ENCODE assay signal across 8 cellular contexts in the genomic region with DNA sequence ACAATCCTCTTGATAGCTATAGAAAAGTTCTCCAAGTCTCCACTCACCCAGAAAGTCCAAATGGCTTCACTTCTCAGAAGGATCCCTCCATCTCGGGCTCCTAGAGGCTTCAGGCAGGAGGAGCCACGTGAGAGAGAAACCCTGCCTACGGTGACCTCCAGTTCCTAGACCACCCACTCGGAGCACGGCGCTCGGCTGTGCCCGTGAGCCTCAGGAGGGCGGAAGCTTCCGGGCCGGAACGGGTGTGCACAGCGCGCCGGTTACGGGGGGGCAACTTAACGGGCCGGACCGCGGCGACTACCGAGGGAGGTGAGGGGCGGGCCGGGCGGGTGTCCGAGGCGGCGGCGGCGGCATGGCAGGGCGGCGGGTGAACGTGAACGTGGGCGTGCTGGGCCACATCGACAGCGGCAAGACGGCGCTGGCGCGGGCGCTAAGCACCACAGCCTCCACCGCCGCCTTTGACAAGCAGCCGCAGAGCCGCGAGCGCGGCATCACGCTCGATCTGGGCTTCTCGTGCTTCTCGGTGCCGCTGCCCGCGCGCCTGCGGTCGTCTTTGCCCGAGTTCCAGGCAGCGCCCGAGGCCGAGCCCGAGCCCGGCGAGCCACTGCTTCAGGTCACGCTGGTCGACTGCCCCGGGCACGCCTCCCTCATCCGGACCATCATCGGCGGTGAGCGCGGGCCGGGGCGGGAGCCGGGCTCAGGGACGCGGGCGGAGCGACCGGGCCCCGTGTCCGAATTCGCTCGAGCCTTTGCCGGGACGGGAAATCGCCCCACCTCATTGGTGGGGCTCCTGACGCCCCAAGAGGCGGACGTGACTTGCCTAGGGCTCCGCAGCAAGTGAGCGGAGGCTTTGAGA. TPM values are rescaled to one million over a fixed set of nuclear protein-coding genes. Genes with fewer than 3 reads are reported as not detected.
DNase-seq lines count a peak whose midpoint lies in the region; ATAC-seq lines count a peak whose summit lies in the region.

A gene with protein sequence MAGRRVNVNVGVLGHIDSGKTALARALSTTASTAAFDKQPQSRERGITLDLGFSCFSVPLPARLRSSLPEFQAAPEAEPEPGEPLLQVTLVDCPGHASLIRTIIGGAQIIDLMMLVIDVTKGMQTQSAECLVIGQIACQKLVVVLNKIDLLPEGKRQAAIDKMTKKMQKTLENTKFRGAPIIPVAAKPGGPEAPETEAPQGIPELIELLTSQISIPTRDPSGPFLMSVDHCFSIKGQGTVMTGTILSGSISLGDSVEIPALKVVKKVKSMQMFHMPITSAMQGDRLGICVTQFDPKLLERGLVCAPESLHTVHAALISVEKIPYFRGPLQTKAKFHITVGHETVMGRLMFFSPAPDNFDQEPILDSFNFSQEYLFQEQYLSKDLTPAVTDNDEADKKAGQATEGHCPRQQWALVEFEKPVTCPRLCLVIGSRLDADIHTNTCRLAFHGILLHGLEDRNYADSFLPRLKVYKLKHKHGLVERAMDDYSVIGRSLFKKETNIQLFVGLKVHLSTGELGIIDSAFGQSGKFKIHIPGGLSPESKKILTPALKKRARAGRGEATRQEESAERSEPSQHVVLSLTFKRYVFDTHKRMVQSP (plus strand): TSS at position 326 of the 856 bp plus-strand sequence. CDS start 27 bp downstream, at position 353.

- peaks cover 9% of the 10 kb centered on the region for H3K4me1 ChIP-seq in CD8-positive, alpha-beta memory T cell (ENCODE audit: insufficient read depth, low read length)

- H3K27me3 ChIP-seq in CD8-positive, alpha-beta memory T cell (ENCODE audit: insufficient read depth, low read length, poor library complexity, severe bottlenecking): no peaks in the 10 kb centered on the region

- H3K4me3 Mint-ChIP-seq in CD8-positive, alpha-beta memory T cell: peak within 1 kb of the TSS; percentile 85 to 99 (median 93)
- peak within 1 kb of the TSS; percentile 91 for H3K4me3 Mint-ChIP-seq in activated CD8-positive, alpha-beta T cell treated with anti-CD3 and anti-CD28 coated beads, Interleukin-2, amount 10 ng/mL, durations not matched to agents 7 days and 5 days

- H3K9me3 ChIP-seq in CD8-positive, alpha-beta memory T cell (ENCODE audit: low read length): no peaks in the 10 kb centered on the region

- peaks cover 4 to 30% (median 9%) of the 10 kb centered on the region in 3 donors for H3K36me3 Mint-ChIP-seq in CD8-positive, alpha-beta memory T cell
- peaks cover 23% of the 10 kb centered on the region for H3K36me3 Mint-ChIP-seq in activated CD8-positive, alpha-beta T cell treated with anti-CD3 and anti-CD28 coated beads, Interleukin-2, amount 10 ng/mL, durations not matched to agents 7 days and 5 days (ENCODE audit: low read depth)

- H3K27me3 Mint-ChIP-seq in CD8-positive, alpha-beta memory T cell: peaks cover 0 to 1% of the 10 kb centered on the region in 2 donors
- H3K27me3 Mint-ChIP-seq in activated CD8-positive, alpha-beta T cell treated with anti-CD3 and anti-CD28 coated beads, Interleukin-2, amount 10 ng/mL, durations not matched to agents 7 days and 5 days (ENCODE audit: low read depth): no peaks in the 10 kb centered on the region

- no peaks in the 10 kb centered on the region for H3K9me3 Mint-ChIP-seq in CD8-positive, alpha-beta memory T cell
- no peaks in the 10 kb centered on the region for H3K9me3 Mint-ChIP-seq in activated CD8-positive, alpha-beta T cell treated with anti-CD3 and anti-CD28 coated beads, Interleukin-2, amount 10 ng/mL, durations not matched to agents 7 days and 5 days (ENCODE audit: insufficient read depth)

- peak within 1 kb of the TSS; percentile 62 for H3K27ac ChIP-seq in CD8-positive, alpha-beta memory T cell (ENCODE audit: low read depth, low read length)

- CTCF ChIA-PET in CD8-positive, alpha-beta memory T cell (lab: Charles Lee): interaction anchor here (0.8 to 2.6 kb wide), 5 partner anchors 9 to 168 kb away, joined by 3 to 9 read pairs (median 6); a partner anchor contains a TSS
- CTCF ChIA-PET in activated CD8-positive, alpha-beta T cell treated with anti-CD3 and anti-CD28 coated beads, Interleukin-2, amount 10 ng/mL, durations not matched to agents 7 days and 5 days (lab: Charles Lee): interaction anchor here (0.7 to 2.3 kb wide), 6 partner anchors 20 to 168 kb away, joined by 3 to 7 read pairs (median 4); no protein-coding TSS in a partner anchor

- peak within 1 kb of the TSS; percentile 82 for H3K4me3 ChIP-seq in CD8-positive, alpha-beta memory T cell (ENCODE audit: low read length)

- peaks cover 21 to 46% (median 46%) of the 10 kb centered on the region in 3 donors for H3K4me1 Mint-ChIP-seq in CD8-positive, alpha-beta memory T cell
- H3K4me1 Mint-ChIP-seq in activated CD8-positive, alpha-beta T cell treated with anti-CD3 and anti-CD28 coated beads, Interleukin-2, amount 10 ng/mL, durations not matched to agents 7 days and 5 days (ENCODE audit: low read depth): peaks cover 20% of the 10 kb centered on the region

- peak; percentile 74 to 86 (median 81) for DNase-seq in CD8-positive, alpha-beta memory T cell
- DNase-seq in NCI-H82 treated with DMSO at 0.1 percent for 48 hours (lab: John Stamatoyannopoulos, UW; ENCODE audit: unreplicated experiment): peak; percentile 50
- peak; percentile 86 for DNase-seq in activated CD8-positive, alpha-beta T cell treated with anti-CD3 and anti-CD28 coated beads, Interleukin-2, amount 10 ng/mL, durations not matched to agents 7 days and 5 days
- peak; percentile 71 for DNase-seq in effector CD4-positive, alpha-beta T cell
- DNase-seq in medulla oblongata (ENCODE audit: extremely low spot score): peak; percentile 57
- DNase-seq in stimulated activated CD4-positive, alpha-beta T cell treated with anti-CD3 and anti-CD28 coated beads, TNF-alpha, amount 100 ng/mL, for 48 hours (ENCODE audit: low read depth in 3 of 3): peak; percentile 78 to 83 (median 82)

- peak within 1 kb of the TSS; percentile 86 to 99 (median 92) for H3K27ac Mint-ChIP-seq in CD8-positive, alpha-beta memory T cell
- peak within 1 kb of the TSS; percentile 93 for H3K27ac Mint-ChIP-seq in activated CD8-positive, alpha-beta T cell treated with anti-CD3 and anti-CD28 coated beads, Interleukin-2, amount 10 ng/mL, durations not matched to agents 7 days and 5 days

- ATAC-seq in GM19452 (IDR thresholded peaks at IDR 0.05; ENCODE audit: unreplicated experiment): peak; percentile 85
- peak; percentile 86 for ATAC-seq in HG03571 (IDR thresholded peaks at IDR 0.05; ENCODE audit: unreplicated experiment)
- peak; percentile 94 for ATAC-seq in activated CD8-positive, alpha-beta T cell treated with anti-CD3 and anti-CD28 coated beads, Interleukin-2, amount 10 ng/mL, durations not matched to agents 7 days and 5 days

- POLR2A ChIA-PET in CD8-positive, alpha-beta memory T cell (lab: Charles Lee): interaction anchor here (0.7 to 1.5 kb wide), 2 partner anchors 30 to 100 kb away, joined by 4 to 15 read pairs; a partner anchor contains a TSS
- POLR2A ChIA-PET in activated CD8-positive, alpha-beta T cell treated with anti-CD3 and anti-CD28 coated beads, Interleukin-2, amount 10 ng/mL, durations not matched to agents 7 days and 5 days (lab: Charles Lee): interaction anchor here (0.7 to 1.2 kb wide), 5 partner anchors 12 to 100 kb away, joined by 3 to 10 read pairs (median 3); a partner anchor contains a TSS

- peaks cover 11% of the 10 kb centered on the region for H3K36me3 ChIP-seq in CD8-positive, alpha-beta memory T cell (ENCODE audit: insufficient read depth, low read length)

RNA-seq across cellular contexts. Expression of the gene that starts here (rescaled TPM):
- 10 to 100 TPM; 20.4 to 21.8 TPM for total RNA-seq in CD8-positive, alpha-beta memory T cell
- polyA plus RNA-seq in CD8-positive, alpha-beta memory T cell: 28.6 TPM
- total RNA-seq in activated CD8-positive, alpha-beta T cell treated with anti-CD3 and anti-CD28 coated beads, Interleukin-2, amount 10 ng/mL, durations not matched to agents 7 days and 5 days: 10 to 100 TPM; 21.7 to 23.1 TPM

Comparison
In these comparisons a context has a peak if more than half of its experiments do, and no peak if none do; other contexts are left out.
1. Peak in every context shown above with its lines: DNase-seq, ATAC-seq, H3K4me3 ChIP-seq and H3K27ac ChIP-seq.